8 cellular contexts compared by ENCODE assay signal in the genomic region with DNA sequence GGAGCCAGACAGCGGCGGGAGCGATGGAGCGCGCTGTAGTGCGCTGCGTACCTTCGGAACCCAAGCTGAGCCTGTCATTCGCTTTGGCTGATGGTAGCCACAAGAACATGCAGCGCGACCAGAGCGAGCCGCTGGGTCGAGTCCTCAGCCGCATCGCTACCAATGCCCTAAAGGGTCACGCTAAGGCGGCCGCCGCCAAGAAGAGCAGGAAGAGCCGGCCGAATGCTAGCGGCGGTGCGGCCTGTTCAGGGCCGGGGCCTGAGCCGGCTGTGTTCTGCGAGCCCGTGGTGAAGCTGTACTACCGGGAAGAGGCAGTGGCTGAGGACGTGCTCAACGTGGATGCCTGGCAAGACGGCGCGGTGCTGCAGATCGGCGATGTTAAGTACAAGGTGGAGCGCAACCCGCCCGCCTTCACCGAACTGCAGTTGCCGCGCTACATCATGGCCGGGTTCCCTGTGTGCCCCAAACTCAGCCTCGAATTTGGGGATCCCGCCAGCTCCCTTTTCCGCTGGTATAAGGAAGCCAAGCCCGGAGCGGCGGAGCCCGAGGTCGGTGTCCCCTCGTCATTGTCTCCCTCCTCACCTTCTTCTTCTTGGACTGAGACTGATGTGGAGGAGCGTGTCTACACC. TPM values are rescaled to one million over a fixed set of nuclear protein-coding genes. Genes with fewer than 3 reads are reported as not detected.
DNase-seq lines count a peak whose midpoint lies in the region; ATAC-seq, FAIRE-seq and TF ChIP-seq lines count a peak whose summit lies in the region.

No MANE protein-coding gene starts in this region.

- peak overlapping the region; percentile 63 for H3K4me3 Mint-ChIP-seq in MCF 10A (ENCODE audit: unreplicated experiment)

- H3K9me3 Mint-ChIP-seq in MCF 10A (ENCODE audit: unreplicated experiment) = no peaks in the 10 kb centered on the region

- ATAC-seq in A549 (peak; percentile 57 to 70), GM18505 (IDR thresholded peaks at IDR 0.05; ENCODE audit: unreplicated experiment) (peak; percentile 32), HG02943 (IDR thresholded peaks at IDR 0.05; ENCODE audit: low read depth, unreplicated experiment) (peak; percentile 40)

- no peaks in the 10 kb centered on the region for H3K27me3 ChIP-seq in layer of hippocampus (ENCODE audit: control insufficient read depth, insufficient read depth, low read length)

- intact Hi-C loops in MCF 10A (cut with micrococcal nuclease) = loop anchor here (2.0 to 5.0 kb wide), 2 partner anchors 41 to 160 kb away; a partner anchor contains a TSS

- FAIRE-seq in A549 (lab: Jason Lieb, UNC) = no peak

- no peaks in the 10 kb centered on the region for H3K27me3 Mint-ChIP-seq in MCF 10A (ENCODE audit: insufficient read depth, unreplicated experiment)

- peak overlapping the region; percentile 69 for H3K4me3 ChIP-seq in A549

- TSS peak; percentile 36 for BruUV-seq in MCF 10A (replicated peaks; lab: Mats Ljungman, UMichigan)

- H3K4me1 ChIP-seq in A549 = peaks cover 13% of the 10 kb centered on the region; the same call in 2 of the 3 replicates

- TF ChIP-seq CTCF in A549 (IDR thresholded peaks at IDR 0.05) = no peak
- TF ChIP-seq CTCF in MCF 10A (IDR thresholded peaks at IDR 0.05; ENCODE audit: unreplicated experiment) = no peak

- H3K27ac Mint-ChIP-seq in MCF 10A (ENCODE audit: low read depth, unreplicated experiment) = peak overlapping the region; percentile 96

- peak overlapping the region; percentile 82 to 87 for H3K27ac ChIP-seq in A549
- peak overlapping the region; percentile 94 for H3K27ac ChIP-seq in layer of hippocampus (ENCODE audit: low read depth, low read length)

- POLR2A ChIA-PET in A549 (lab: Yijun Ruan, JAX) = interaction anchor here (0.5 to 1.8 kb wide), 7 partner anchors 11 to 328 kb away, joined by 3 to 17 read pairs (median 3); a partner anchor contains a TSS
- POLR2A ChIA-PET in MCF 10A (lab: Yijun Ruan, JAX) = interaction anchor here (0.5 to 8.3 kb wide), 31 partner anchors 9 to 874 kb away, joined by 3 to 153 read pairs (median 4); a partner anchor contains a TSS

- TF ChIP-seq POLR2A in A549 (IDR thresholded peaks at IDR 0.05; ENCODE audit: low read length) = no peak
- no peak for TF ChIP-seq POLR2A in GM18505 (IDR thresholded peaks at IDR 0.05; ENCODE audit: borderline replicate concordance, extremely low read depth, insufficient read depth, insufficient read length)

- no peak for TF ChIP-seq EP300 in A549 (IDR thresholded peaks at IDR 0.05)

- no peak for TF ChIP-seq RAD21 in A549 (conservative IDR thresholded peaks at IDR 0.05 in 1 of 2, IDR thresholded peaks at IDR 0.05 in 1 of 2)

- DNase-seq in A549 (ENCODE audit: low read depth in 1 of 2, low spot score in 1 of 2) (peak in 1 of 2 experiments; percentile 2), SK-N-DZ (ENCODE audit: low spot score) (peak; percentile 9), MCF 10A (ENCODE audit: unreplicated experiment) (no peak), cortex of kidney (lab: John Stamatoyannopoulos, UW) (no peak)
- DNase-seq in stimulated activated CD8-positive, alpha-beta memory T cell treated with anti-CD3 and anti-CD28 coated beads, Interleukin-2, amount 100 ng/mL, for 1 hour (ENCODE audit: low read depth in 2 of 2) = peak; percentile 1 to 7

- WGBS in A549 (ENCODE audit: missing lambda C conversion rate) = 2% methylated on average over 13 of the region's 54 CpGs

- H3K4me1 Mint-ChIP-seq in MCF 10A (ENCODE audit: insufficient read depth, unreplicated experiment) = peaks cover 12% of the 10 kb centered on the region

- no peaks in the 10 kb centered on the region for H3K9me3 ChIP-seq in A549

- H3K36me3 Mint-ChIP-seq in MCF 10A (ENCODE audit: insufficient read depth, unreplicated experiment) = peaks cover 40% of the 10 kb centered on the region

- CTCF ChIA-PET in A549 (lab: Yijun Ruan, JAX) = interaction anchor here (0.9 to 2.4 kb wide), 4 partner anchors 11 to 296 kb away, joined by 3 to 11 read pairs (median 4); no protein-coding TSS in a partner anchor
- CTCF ChIA-PET in MCF 10A (lab: Yijun Ruan, JAX) = interaction anchor here (0.8 to 2.0 kb wide), 3 partner anchors 37 to 43 kb away, joined by 3 to 6 read pairs (median 3); a partner anchor contains a TSS

- peak overlapping the region; percentile 73 for H3K4me2 ChIP-seq in A549

TF ChIP-seq in A549, 52 proteins besides CTCF, POLR2A, EP300 and RAD21:
- TF ChIP-seq FOSL2 (IDR thresholded peaks at IDR 0.05) (0 out of 2 replicates have a peak, but pooled peaks have one; percentile 3), FOSL2 (CRISPR knock-in tag; IDR thresholded peaks at IDR 0.05) (no peak), PHF8 (IDR thresholded peaks at IDR 0.05; ENCODE audit: borderline replicate concordance, low read depth) (peak; percentile 29; the same call in 1 of the 2 replicates), RFX5 (IDR thresholded peaks at IDR 0.05) (no peak), HOXB13 (CRISPR knock-in tag; IDR thresholded peaks at IDR 0.05; ENCODE audit: low read depth) (no peak)
- TF ChIP-seq, protein P1, sequence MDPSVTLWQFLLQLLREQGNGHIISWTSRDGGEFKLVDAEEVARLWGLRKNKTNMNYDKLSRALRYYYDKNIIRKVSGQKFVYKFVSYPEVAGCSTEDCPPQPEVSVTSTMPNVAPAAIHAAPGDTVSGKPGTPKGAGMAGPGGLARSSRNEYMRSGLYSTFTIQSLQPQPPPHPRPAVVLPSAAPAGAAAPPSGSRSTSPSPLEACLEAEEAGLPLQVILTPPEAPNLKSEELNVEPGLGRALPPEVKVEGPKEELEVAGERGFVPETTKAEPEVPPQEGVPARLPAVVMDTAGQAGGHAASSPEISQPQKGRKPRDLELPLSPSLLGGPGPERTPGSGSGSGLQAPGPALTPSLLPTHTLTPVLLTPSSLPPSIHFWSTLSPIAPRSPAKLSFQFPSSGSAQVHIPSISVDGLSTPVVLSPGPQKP (IDR thresholded peaks at IDR 0.05; ENCODE audit: low read depth, low read length) = no peak

RNA-seq across cellular contexts. Expression of a gene that starts 0.5 kb away (rescaled TPM):
- 12.9 and 14.4 TPM in 2 replicates for polyA plus RNA-seq in A549 (2011; rRNA removed)
- 10.2 and 13.0 TPM in 2 replicates for polyA plus RNA-seq in A549 (2012; cell fraction: cytosol; rRNA removed)
- polyA plus RNA-seq in A549 (2012; cell fraction: nucleus; rRNA removed) = 10.0 and 14.0 TPM in 2 replicates
- polyA plus RNA-seq in A549 (2017; fragmentation: RNase III; extraction: RNeasy Plus Mini Kit Qiagen cat#74134 plus additional on column Dnase treatment) = 12.6 to 12.9 TPM (median 12.7 TPM) in 3 replicates
- polyA minus RNA-seq in A549 (2011; rRNA and poly(A)+ RNA removed) = 34.2 and 35.3 TPM in 2 replicates
- 5.2 and 8.5 TPM in 2 replicates for polyA plus RNA-seq in SK-N-DZ (2014; cell fraction: cytosol; rRNA removed)
- polyA plus RNA-seq in SK-N-DZ (2014; cell fraction: nucleus; rRNA removed) = 3.6 and 4.6 TPM in 2 replicates
- total RNA-seq in MCF 10A (2022) = 23.0 and 23.1 TPM in 2 replicates

RNA-seq across cellular contexts. Expression of a gene that starts 12.4 kb away (rescaled TPM):
- polyA plus RNA-seq in A549 (2011; rRNA removed) (0.09 and 0.20 TPM in 2 replicates), A549 (2017; fragmentation: RNase III; extraction: RNeasy Plus Mini Kit Qiagen cat#74134 plus additional on column Dnase treatment) (0.05 to 0.13 TPM (median 0.05 TPM) in 3 replicates)
- polyA plus RNA-seq in A549 (2012; cell fraction: cytosol; rRNA removed) = not detected in 2 replicates
- 0.02 and 0.07 TPM in 2 replicates for polyA plus RNA-seq in A549 (2012; cell fraction: nucleus; rRNA removed)
- 0.04 TPM in 1 of 2 replicates, not detected in the other for polyA minus RNA-seq in A549 (2011; rRNA and poly(A)+ RNA removed)
- not detected in 2 replicates for polyA plus RNA-seq in SK-N-DZ (2014; cell fraction: cytosol; rRNA removed)
- 0.01 TPM in 1 of 2 replicates, not detected in the other for polyA plus RNA-seq in SK-N-DZ (2014; cell fraction: nucleus; rRNA removed)
- 0.47 and 0.58 TPM in 2 replicates for total RNA-seq in MCF 10A (2022)

RNA-seq across cellular contexts. Expression of a gene that starts 40.6 kb away (rescaled TPM):
- polyA plus RNA-seq in A549 (2011; rRNA removed) (222 and 262 TPM in 2 replicates), A549 (2017; fragmentation: RNase III; extraction: RNeasy Plus Mini Kit Qiagen cat#74134 plus additional on column Dnase treatment) (129 to 136 TPM (median 133 TPM) in 3 replicates)
- 60.4 and 75.3 TPM in 2 replicates for polyA plus RNA-seq in A549 (2012; cell fraction: cytosol; rRNA removed)
- polyA plus RNA-seq in A549 (2012; cell fraction: nucleus; rRNA removed) = 63.8 and 68.3 TPM in 2 replicates
- polyA minus RNA-seq in A549 (2011; rRNA and poly(A)+ RNA removed) = 209 and 300 TPM in 2 replicates
- polyA plus RNA-seq in SK-N-DZ (2014; cell fraction: cytosol; rRNA removed) = 159 and 163 TPM in 2 replicates
- polyA plus RNA-seq in SK-N-DZ (2014; cell fraction: nucleus; rRNA removed) = 71.3 and 78.8 TPM in 2 replicates
- 275 and 396 TPM in 2 replicates for total RNA-seq in MCF 10A (2022)

Comparison
In these comparisons a context has a peak if more than half of its experiments do, and no peak if none do; other contexts are left out.
1. DNase-seq: peak in SK-N-DZ (single experiment) and stimulated activated CD8-positive, alpha-beta memory T cell treated with anti-CD3 and anti-CD28 coated beads, Interleukin-2, amount 100 ng/mL, for 1 hour (2 of 2); none in MCF 10A (single experiment) and cortex of kidney (single experiment).
2. Peak in every context shown above with its lines, with median percentiles within 50 percentile points of each other: ATAC-seq.